1 cellular context compared by ENCODE assay signal in the genomic region with DNA sequence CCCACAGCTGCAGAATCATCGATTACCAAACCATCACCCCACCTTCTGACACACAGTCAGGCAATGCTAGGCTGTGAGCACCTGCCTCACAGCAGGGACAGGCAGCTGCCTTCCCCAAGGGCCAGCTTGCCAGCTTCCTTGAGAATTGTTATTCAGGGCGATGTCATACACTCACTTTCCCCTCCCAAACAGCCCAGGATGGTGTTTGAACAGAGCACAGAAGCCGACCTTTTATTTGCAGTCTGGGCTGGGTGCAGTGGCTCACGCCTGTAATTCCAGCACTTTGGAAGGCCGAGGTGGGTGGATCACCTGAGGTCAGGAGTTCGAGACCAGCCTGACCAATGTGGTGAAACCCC.
TF ChIP-seq lines count a peak whose summit lies in the region.

No MANE protein-coding gene starts in this region.

TF ChIP-seq in HEK293, 187 proteins besides CTCF, POLR2A, EP300 and RAD21 (continued from another document):
- TF ChIP-seq, protein P1, sequence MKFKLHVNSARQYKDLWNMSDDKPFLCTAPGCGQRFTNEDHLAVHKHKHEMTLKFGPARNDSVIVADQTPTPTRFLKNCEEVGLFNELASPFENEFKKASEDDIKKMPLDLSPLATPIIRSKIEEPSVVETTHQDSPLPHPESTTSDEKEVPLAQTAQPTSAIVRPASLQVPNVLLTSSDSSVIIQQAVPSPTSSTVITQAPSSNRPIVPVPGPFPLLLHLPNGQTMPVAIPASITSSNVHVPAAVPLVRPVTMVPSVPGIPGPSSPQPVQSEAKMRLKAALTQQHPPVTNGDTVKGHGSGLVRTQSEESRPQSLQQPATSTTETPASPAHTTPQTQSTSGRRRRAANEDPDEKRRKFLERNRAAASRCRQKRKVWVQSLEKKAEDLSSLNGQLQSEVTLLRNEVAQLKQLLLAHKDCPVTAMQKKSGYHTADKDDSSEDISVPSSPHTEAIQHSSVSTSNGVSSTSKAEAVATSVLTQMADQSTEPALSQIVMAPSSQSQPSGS (tag by site-specific recombination; IDR thresholded peaks at IDR 0.05; ENCODE audit: low read depth), result peak; percentile 51; the same call in 1 of the 2 replicates
- 0 out of 2 replicates have a peak, but pooled peaks have one; percentile 11 for TF ChIP-seq ZNF629 (tag by site-specific recombination; IDR thresholded peaks at IDR 0.05)
